14 cellular contexts compared by ENCODE assay signal in genomic region chr1:56709995-56710394, GRCh38.
DNase-seq lines count a peak whose midpoint lies in the region; ATAC-seq, FAIRE-seq and TF ChIP-seq lines count a peak whose summit lies in the region.
"Had no signal": no experiment of that assay in that cellular context is flagged by ENCODE, and none has a peak within 500 bp of the region (broad histone marks: within the 10 kb centered on the region; RNA-seq: fewer than 3 reads in every experiment).

No MANE protein-coding gene starts in this region.

- no peak overlapping the region for H4K91ac ChIP-seq in mesenchymal stem cell (ENCODE audit: low read length)

- no peak overlapping the region for H2BK12ac ChIP-seq in mesenchymal stem cell (ENCODE audit: low read length in 2 of 2)

- no peak overlapping the region for H4K8ac ChIP-seq in mesenchymal stem cell (ENCODE audit: low read length)

- TF ChIP-seq RAD21 in SK-N-SH (IDR thresholded peaks at IDR 0.05; ENCODE audit: low read length): no peak
- TF ChIP-seq RAD21 in A549 (conservative IDR thresholded peaks at IDR 0.05 in 1 of 2, IDR thresholded peaks at IDR 0.05 in 1 of 2): no peak

- no peaks in the 10 kb centered on the region for H3K9me3 ChIP-seq in SK-N-SH
- H3K9me3 ChIP-seq in A549: no peaks in the 10 kb centered on the region
- H3K9me3 ChIP-seq in PC-3 (ENCODE audit: low read length): no peaks in the 10 kb centered on the region
- H3K9me3 ChIP-seq in mesenchymal stem cell (ENCODE audit: control insufficient read depth, low read length): no peaks in the 10 kb centered on the region
- H3K9me3 ChIP-seq in Peyer's patch: no peaks in the 10 kb centered on the region
- H3K9me3 ChIP-seq: BE2C, Caco-2 had no signal

- no peak overlapping the region; a peak in 1 of 4 replicates for H3K27ac ChIP-seq in SK-N-SH (ENCODE audit: low read depth in 2 of 2, low read length in 1 of 2)
- peak overlapping the region; percentile 26 to 65; a peak in 2 of 6 replicates for H3K27ac ChIP-seq in A549
- no peak overlapping the region for H3K27ac ChIP-seq in PC-3 (ENCODE audit: low read length)
- H3K27ac ChIP-seq in mesenchymal stem cell (ENCODE audit: low read length, poor library complexity, severe bottlenecking): peak overlapping the region; percentile 47
- no peak overlapping the region for H3K27ac ChIP-seq in Peyer's patch
- H3K27ac ChIP-seq: 22Rv1 had no signal

- H2AFZ ChIP-seq in SK-N-SH (ENCODE audit: low read depth): no peak overlapping the region
- no peak overlapping the region for H2AFZ ChIP-seq in PC-3 (ENCODE audit: low read length)
- H2AFZ ChIP-seq in mesenchymal stem cell (ENCODE audit: low read depth, low read length): no peak overlapping the region

- H2AK5ac ChIP-seq in mesenchymal stem cell (ENCODE audit: low read length, severe bottlenecking): peak overlapping the region; percentile 80

- H3K27me3 ChIP-seq in SK-N-SH (ENCODE audit: insufficient read depth): no peaks in the 10 kb centered on the region
- H3K27me3 ChIP-seq in PC-3 (ENCODE audit: low read length): no peaks in the 10 kb centered on the region
- H3K27me3 ChIP-seq in mesenchymal stem cell (ENCODE audit: control insufficient read depth in 1 of 2, insufficient read depth in 1 of 2, low read length in 2 of 2): no peaks in the 10 kb centered on the region
- H3K27me3 ChIP-seq in Peyer's patch: no peaks in the 10 kb centered on the region
- H3K27me3 ChIP-seq: BE2C had no signal

- H3F3A ChIP-seq in SK-N-SH (replicated peaks; ENCODE audit: insufficient read depth) (peaks cover 9% of the 10 kb centered on the region), PC-3 (ENCODE audit: low read length, unreplicated experiment) (no peaks in the 10 kb centered on the region)

- TF ChIP-seq POLR2A in A549 (IDR thresholded peaks at IDR 0.05; ENCODE audit: low read length) (no peak), Peyer's patch (IDR thresholded peaks at IDR 0.05) (no peak)

- H3K9me2 ChIP-seq in SK-N-SH (no peaks in the 10 kb centered on the region), PC-3 (replicated peaks; ENCODE audit: low read length) (no peaks in the 10 kb centered on the region)

- no peak overlapping the region for H3K4me3 ChIP-seq in SK-N-SH (ENCODE audit: low read depth in 2 of 2, low read length in 1 of 2)
- H3K4me3 ChIP-seq in A549: no peak overlapping the region
- H3K4me3 ChIP-seq in PC-3 (ENCODE audit: low read length): no peak overlapping the region
- no peak overlapping the region for H3K4me3 ChIP-seq in mesenchymal stem cell (ENCODE audit: insufficient read depth in 1 of 2, low read depth in 1 of 2, low read length in 2 of 2)
- no peak overlapping the region for H3K4me3 ChIP-seq in Peyer's patch

- H2BK15ac ChIP-seq in mesenchymal stem cell (ENCODE audit: low read depth, poor library complexity, severe bottlenecking): no peak overlapping the region

- H3K4me1 ChIP-seq in SK-N-SH (ENCODE audit: control insufficient read depth in 1 of 2, insufficient read depth in 2 of 2, low read depth in 1 of 2, low read length in 1 of 2) (peaks cover 0 to 15% of the 10 kb centered on the region in 2 experiments; a peak in 3 of 4 replicates), A549 (peaks cover 28% of the 10 kb centered on the region), PC-3 (ENCODE audit: insufficient read depth, low read length) (peaks cover 18% of the 10 kb centered on the region), mesenchymal stem cell (ENCODE audit: control insufficient read depth, insufficient read depth, low read depth, low read length) (no peaks in the 10 kb centered on the region), Peyer's patch (no peaks in the 10 kb centered on the region)
- H3K4me1 ChIP-seq: BE2C had no signal

- H3K9ac ChIP-seq in SK-N-SH (no peak overlapping the region), PC-3 (ENCODE audit: low read length) (no peak overlapping the region), mesenchymal stem cell (ENCODE audit: low read length) (peak overlapping the region; percentile 31)

- FAIRE-seq in A549 (lab: Jason Lieb, UNC): no peak
- FAIRE-seq: HepG2 had no signal

- DNase-seq in SK-N-SH (no peak), A549 (ENCODE audit: low read depth in 1 of 2, low spot score in 1 of 2) (no peak), PC-3 (no peak), mesenchymal stem cell (no peak), Ammon's horn (ENCODE audit: low spot score) (no peak), Peyer's patch (no peak)
- DNase-seq: BE2C, GDM1, GOT3, H9 had no signal

- 60% methylated on average over 2 of the region's 2 CpGs for WGBS in SK-N-SH (ENCODE audit: low lambda C conversion rate)
- 45% methylated on average over 2 of the region's 2 CpGs for WGBS in A549 (ENCODE audit: missing lambda C conversion rate)
- WGBS in mesenchymal stem cell: 65% methylated on average over 2 of the region's 2 CpGs

- H2BK5ac ChIP-seq in mesenchymal stem cell (ENCODE audit: low read depth, low read length, poor library complexity, severe bottlenecking): no peak overlapping the region

- no peak overlapping the region for H3K23ac ChIP-seq in mesenchymal stem cell (ENCODE audit: low read length in 2 of 2)

- no peak overlapping the region for H3K18ac ChIP-seq in mesenchymal stem cell (ENCODE audit: low read depth in 1 of 2, low read length in 2 of 2)

- no peak for TF ChIP-seq EP300 in SK-N-SH (IDR thresholded peaks at IDR 0.05; ENCODE audit: borderline replicate concordance in 1 of 2, low read depth in 1 of 2, low read length in 1 of 2)
- no peak for TF ChIP-seq EP300 in A549 (IDR thresholded peaks at IDR 0.05)

- no peak overlapping the region for H3K4ac ChIP-seq in mesenchymal stem cell (ENCODE audit: low read depth in 1 of 2, low read length in 2 of 2)

- CTCF ChIA-PET in SK-N-SH (lab: Yijun Ruan, JAX): interaction anchor here (0.6 to 3.2 kb wide), 12 partner anchors 8 to 1432 kb away, joined by 3 to 26 read pairs (median 6); no protein-coding TSS in a partner anchor
- CTCF ChIA-PET in A549 (lab: Yijun Ruan, JAX): interaction anchor here (0.7 to 3.1 kb wide), 11 partner anchors 8 to 1427 kb away, joined by 3 to 12 read pairs (median 4); partner anchors contain the start of gene PLPP3
- CTCF ChIA-PET in PC-3 (lab: Charles Lee): no interaction called here

- POLR2A ChIA-PET in SK-N-SH (lab: Yijun Ruan, JAX): no interaction called here
- POLR2A ChIA-PET in A549 (lab: Yijun Ruan, JAX): no interaction called here
- POLR2A ChIA-PET in PC-3 (lab: Charles Lee; ENCODE audit: unreplicated experiment): no interaction called here

- no peaks in the 10 kb centered on the region for H3K79me2 ChIP-seq in SK-N-SH (ENCODE audit: insufficient read depth)
- H3K79me2 ChIP-seq in PC-3 (ENCODE audit: low read length): no peaks in the 10 kb centered on the region

- H3K36me3 ChIP-seq in SK-N-SH (replicated peaks in 1 of 2; ENCODE audit: control insufficient read depth in 1 of 2, insufficient read depth in 2 of 2, low read length in 1 of 2): peaks cover 9 to 19% of the 10 kb centered on the region in 2 experiments
- H3K36me3 ChIP-seq in PC-3 (ENCODE audit: low read depth, low read length): no peaks in the 10 kb centered on the region
- H3K36me3 ChIP-seq in mesenchymal stem cell (ENCODE audit: control insufficient read depth in 1 of 2, insufficient read depth in 2 of 2, low read depth in 1 of 2, low read length in 2 of 2): peaks cover 0 to 3% of the 10 kb centered on the region in 2 experiments
- no peaks in the 10 kb centered on the region for H3K36me3 ChIP-seq in Peyer's patch
- H3K36me3 ChIP-seq: BE2C had no signal

- no peak overlapping the region for H2BK120ac ChIP-seq in mesenchymal stem cell (ENCODE audit: low read depth, low read length)

- H3K14ac ChIP-seq in mesenchymal stem cell (ENCODE audit: low read length in 2 of 2): no peak overlapping the region

- no peaks in the 10 kb centered on the region for H3K79me1 ChIP-seq in mesenchymal stem cell (replicated peaks; ENCODE audit: low read length, poor library complexity, severe bottlenecking)

- BruUV-seq in PC-3 (replicated peaks; lab: Mats Ljungman, UMichigan): no TSS peak

- intact Hi-C loops in PC-3 (cut with micrococcal nuclease): loop anchor here (1.0 to 5.0 kb wide), 5 partner anchors 63 to 1425 kb away; no protein-coding TSS in a partner anchor

- peak; percentile 43 for ATAC-seq in SK-N-SH treated with all-trans-retinoic acid at 6 μM for 48 hours
- no peak for ATAC-seq in A549
- ATAC-seq in PC-3: no peak

- TF ChIP-seq CTCF in SK-N-SH (IDR thresholded peaks at IDR 0.05): no peak
- no peak for TF ChIP-seq CTCF in A549 (IDR thresholded peaks at IDR 0.05)
- TF ChIP-seq CTCF in PC-3 (conservative IDR thresholded peaks at IDR 0.05; ENCODE audit: low read depth, low read length): no peak
- TF ChIP-seq CTCF in Peyer's patch (IDR thresholded peaks at IDR 0.05): no peak

- H4K20me1 ChIP-seq in SK-N-SH (ENCODE audit: insufficient read depth) (no peaks in the 10 kb centered on the region), PC-3 (ENCODE audit: low read length) (no peaks in the 10 kb centered on the region)

- H3K4me2 ChIP-seq in SK-N-SH: no peak overlapping the region
- H3K4me2 ChIP-seq in A549: peak overlapping the region; percentile 22; the same call in 2 of the 3 replicates
- H3K4me2 ChIP-seq in PC-3 (ENCODE audit: low read length): peak overlapping the region; percentile 33; the same call in 1 of the 2 replicates
- H3K4me2 ChIP-seq in mesenchymal stem cell (ENCODE audit: low read length, poor library complexity, severe bottlenecking): no peak overlapping the region

TF ChIP-seq in SK-N-SH treated with all-trans-retinoic acid at 6 μM for 48 hours, 23 proteins besides CTCF, POLR2A, EP300 and RAD21 (continues in another document):
- TF ChIP-seq RARB (CRISPR knock-in tag; IDR thresholded peaks at IDR 0.05) (no peak), ZNF70 (CRISPR knock-in tag; IDR thresholded peaks at IDR 0.05) (no peak), ISL1 (CRISPR knock-in tag; IDR thresholded peaks at IDR 0.05) (no peak), ARNTL (CRISPR knock-in tag; IDR thresholded peaks at IDR 0.05; ENCODE audit: borderline replicate concordance, low read depth) (no peak), PPARA (CRISPR knock-in tag; IDR thresholded peaks at IDR 0.05; ENCODE audit: borderline replicate concordance) (no peak), ZFP3 (CRISPR knock-in tag; IDR thresholded peaks at IDR 0.05) (no peak)

TF ChIP-seq in SK-N-SH, 30 proteins besides CTCF, POLR2A, EP300 and RAD21:
- TF ChIP-seq CHD2 (IDR thresholded peaks at IDR 0.05; ENCODE audit: low read length, partially characterized antibody) (no peak), POLR2AphosphoS5 (IDR thresholded peaks at IDR 0.05; ENCODE audit: low read depth, low read length) (no peak)

TF ChIP-seq in A549, 52 proteins besides CTCF, POLR2A, EP300 and RAD21:
- TF ChIP-seq ZFP36 (IDR thresholded peaks at IDR 0.05; ENCODE audit: borderline replicate concordance, partially characterized antibody): no peak

Comparison
In these comparisons a context has a peak if more than half of its experiments do, and no peak if none do; other contexts are left out.
1. H3K27ac ChIP-seq: peak in A549 (2 of 2) and mesenchymal stem cell (single experiment); none in SK-N-SH (0 of 2), PC-3 (single experiment) and Peyer's patch (0 of 4).
2. H3K4me2 ChIP-seq: peak in A549 (single experiment) and PC-3 (single experiment); none in SK-N-SH (single experiment) and mesenchymal stem cell (single experiment).